1 cellular context compared by ENCODE assay signal in the genomic region with DNA sequence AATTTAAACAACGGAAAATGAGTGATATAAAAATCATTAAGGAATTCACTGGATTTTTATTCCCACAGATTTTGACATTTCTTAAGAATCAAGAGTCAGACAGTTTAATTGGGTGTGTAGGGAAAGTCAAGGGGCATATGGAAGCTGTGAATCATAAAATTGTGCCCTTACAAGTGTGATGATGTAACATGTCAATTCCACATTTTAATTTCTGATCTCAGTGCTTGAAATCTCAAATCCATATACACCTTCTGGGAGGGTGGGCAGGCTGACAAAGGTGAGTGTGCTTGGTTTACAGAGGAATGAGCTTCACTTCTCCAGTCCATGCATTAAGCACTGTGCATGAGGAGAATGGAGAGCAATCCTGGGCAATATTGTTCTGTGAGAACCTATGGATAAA.
TF ChIP-seq lines count a peak whose summit lies in the region.

No MANE protein-coding gene starts in this region.

TF ChIP-seq in HCT116, 20 proteins besides CTCF, POLR2A, EP300 and RAD21:
- TF ChIP-seq ZFX (IDR thresholded peaks at IDR 0.05) (no peak), SP1 (IDR thresholded peaks at IDR 0.05; ENCODE audit: low read depth) (no peak), FOSL1 (IDR thresholded peaks at IDR 0.05; ENCODE audit: low read depth) (0 out of 2 replicates have a peak, but pooled peaks have one; percentile 18), YY1 (IDR thresholded peaks at IDR 0.05; ENCODE audit: extremely low read depth, insufficient replicate concordance, low read depth, low read length) (no peak), TCF7L2 (IDR thresholded peaks at IDR 0.05; ENCODE audit: borderline replicate concordance, extremely low read depth, insufficient read depth, insufficient read length) (no peak)
